1 cellular context compared by ENCODE assay signal in genomic region chr13:26246154-26246553, GRCh38.
TF ChIP-seq lines count a peak whose summit lies in the region.

No MANE protein-coding gene starts in this region.

TF ChIP-seq in H1, 55 proteins besides CTCF, POLR2A, EP300 and RAD21 (continued from another document):
- TF ChIP-seq CHD7 (IDR thresholded peaks at IDR 0.05; ENCODE audit: insufficient replicate concordance, low read length), result no peak
- TF ChIP-seq RBBP5 (IDR thresholded peaks at IDR 0.05; ENCODE audit: borderline replicate concordance, low read depth, low read length), result no peak
- TF ChIP-seq YY1 (IDR thresholded peaks at IDR 0.05; ENCODE audit: low read depth, low read length), result no peak
- TF ChIP-seq GTF2F1 (IDR thresholded peaks at IDR 0.05; ENCODE audit: borderline replicate concordance, low read depth, low read length), result no peak
- no peak for TF ChIP-seq JUND (IDR thresholded peaks at IDR 0.05; ENCODE audit: low read length)
- no peak for TF ChIP-seq BCL11A (IDR thresholded peaks at IDR 0.05; ENCODE audit: low read depth in 2 of 2, low read length in 2 of 2)
- TF ChIP-seq SRF (IDR thresholded peaks at IDR 0.05; ENCODE audit: low read depth, low read length), result no peak
- no peak for TF ChIP-seq CHD1 (IDR thresholded peaks at IDR 0.05; ENCODE audit: low read depth, low read length)
- no peak for TF ChIP-seq RFX5 (IDR thresholded peaks at IDR 0.05; ENCODE audit: borderline replicate concordance, low read depth, low read length)
- TF ChIP-seq SIRT6 (IDR thresholded peaks at IDR 0.05; ENCODE audit: low read length), result no peak
